Comparison of ENCODE assay signal across 17 cellular contexts in the genomic region with DNA sequence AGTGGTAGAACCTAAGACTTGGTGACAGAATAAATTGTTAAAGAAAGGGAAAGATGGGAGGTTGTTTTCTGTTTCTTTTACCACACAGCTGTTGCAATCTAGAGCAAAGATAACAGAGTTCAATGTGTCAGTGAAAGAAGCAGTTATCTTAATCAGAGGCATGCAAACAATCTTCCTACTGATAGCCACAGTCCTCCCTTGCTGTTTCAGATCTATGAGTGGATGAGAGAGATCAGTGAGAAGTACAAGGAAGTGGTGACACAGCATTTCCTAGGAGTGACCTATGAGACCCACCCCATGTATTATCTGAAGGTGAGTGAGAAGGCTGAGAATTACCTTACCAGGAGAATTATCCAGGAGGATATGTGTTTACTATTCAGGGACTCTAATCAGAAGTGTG. TPM values are rescaled to one million over a fixed set of nuclear protein-coding genes. Genes with fewer than 3 reads are reported as not detected.
"Had no signal": no experiment of that assay in that cellular context is flagged by ENCODE, and none has a peak within 500 bp of the region (broad histone marks: within the 10 kb centered on the region; RNA-seq: fewer than 3 reads in every experiment).

No MANE protein-coding gene starts in this region.

- H3K36me3 ChIP-seq: breast epithelium, right atrium auricular region, upper lobe of right lung had no signal

- ATAC-seq: left ventricle myocardium superior; stimulated activated naive CD8-positive, alpha-beta T cell treated with anti-CD3 and anti-CD28 coated beads, Interleukin-15, amount 100 ng/mL, for 72 hours; T-helper 17 cell; upper lobe of right lung had no signal

- H3K27me3 Mint-ChIP-seq: activated naive CD8-positive, alpha-beta T cell treated with anti-CD3 and anti-CD28 coated beads for 36 hours; progenitor cell of endocrine pancreas; stimulated activated naive CD8-positive, alpha-beta T cell treated with anti-CD3 and anti-CD28 coated beads, Interleukin-15, amount 100 ng/mL, for 72 hours; T-helper 17 cell had no signal

- DNase-seq: activated CD4-positive, alpha-beta T cell treated with anti-CD3 and anti-CD28 coated beads, Interleukin-2, amount 50 U/mL, for 1 hour; activated CD4-positive, CD25-positive, alpha-beta regulatory T cell; activated CD8-positive, alpha-beta memory T cell treated with anti-CD3 and anti-CD28 coated beads for 24 hours; activated gamma-delta T cell treated with Interleukin-2 at 50 U/mL for 16 hours; activated naive CD8-positive, alpha-beta T cell treated with anti-CD3 and anti-CD28 coated beads for 36 hours; anterior cingulate cortex; kidney; left ventricle myocardium superior; mesenchymal stem cell; stimulated activated naive CD8-positive, alpha-beta T cell treated with anti-CD3 and anti-CD28 coated beads, Interleukin-15, amount 100 ng/mL, for 72 hours; T-helper 17 cell; upper lobe of right lung had no signal

- H3K4me1 Mint-ChIP-seq: activated naive CD8-positive, alpha-beta T cell treated with anti-CD3 and anti-CD28 coated beads for 36 hours; stimulated activated naive CD8-positive, alpha-beta T cell treated with anti-CD3 and anti-CD28 coated beads, Interleukin-15, amount 100 ng/mL, for 72 hours; T-helper 17 cell had no signal

- H3K27ac ChIP-seq: breast epithelium, right atrium auricular region, upper lobe of right lung had no signal

- H3K27me3 ChIP-seq: breast epithelium, right atrium auricular region, upper lobe of right lung had no signal

- H3K36me3 Mint-ChIP-seq: activated naive CD8-positive, alpha-beta T cell treated with anti-CD3 and anti-CD28 coated beads for 36 hours had no signal

- H3K27ac Mint-ChIP-seq: activated naive CD8-positive, alpha-beta T cell treated with anti-CD3 and anti-CD28 coated beads for 36 hours; progenitor cell of endocrine pancreas; T-helper 17 cell had no signal

- H3K4me3 Mint-ChIP-seq: activated naive CD8-positive, alpha-beta T cell treated with anti-CD3 and anti-CD28 coated beads for 36 hours; stimulated activated naive CD8-positive, alpha-beta T cell treated with anti-CD3 and anti-CD28 coated beads, Interleukin-15, amount 100 ng/mL, for 72 hours; T-helper 17 cell had no signal

- H3K9me3 ChIP-seq: right atrium auricular region, upper lobe of right lung had no signal

- H3K4me3 ChIP-seq: breast epithelium, right atrium auricular region, upper lobe of right lung had no signal

- H3K4me1 ChIP-seq: breast epithelium, right atrium auricular region, upper lobe of right lung had no signal

- FAIRE-seq: kidney had no signal

RNA-seq across cellular contexts. Expression of gene CPO, which starts 15.9 kb away (rescaled TPM):
- total RNA-seq: activated naive CD8-positive, alpha-beta T cell treated with anti-CD3 and anti-CD28 coated beads for 36 hours; dermis microvascular lymphatic vessel endothelial cell; right atrium auricular region; temporal lobe; upper lobe of right lung had no signal
